In genomic region chrX:111641969-111642368, GRCh38 we compare ENCODE assay signal across 36 cellular contexts.
"Had no signal": no experiment of that assay in that cellular context is flagged by ENCODE, and none has a peak within 500 bp of the region (broad histone marks: within the 10 kb centered on the region; RNA-seq: fewer than 3 reads in every experiment).

No MANE protein-coding gene starts in this region.

- H3K27ac ChIP-seq: ascending aorta, body of pancreas, brain microvascular endothelial cell, breast epithelium, WERI-Rb-1 had no signal

- H3K9me3 ChIP-seq: ascending aorta, body of pancreas, breast epithelium had no signal

- H3K27me3 Mint-ChIP-seq: activated CD4-positive, alpha-beta memory T cell treated with anti-CD3 and anti-CD28 coated beads, Interleukin-2, amount 10 ng/mL, durations not matched to agents 7 days and 5 days; activated CD4-positive, alpha-beta T cell treated with anti-CD3 and anti-CD28 coated beads for 36 hours; activated CD4-positive, alpha-beta T cell treated with anti-CD3 and anti-CD28 coated beads, Interleukin-2, amount 10 ng/mL, durations not matched to agents 7 days and 5 days; activated CD8-positive, alpha-beta memory T cell treated with anti-CD3 and anti-CD28 coated beads, Interleukin-2, amount 10 ng/mL, durations not matched to agents 7 days and 5 days; activated naive CD4-positive, alpha-beta T cell treated with anti-CD3 and anti-CD28 coated beads, Interleukin-2, amount 10 ng/mL, durations not matched to agents 7 days and 5 days; activated naive CD4-positive, alpha-beta T cell treated with anti-CD3 and anti-CD28 coated beads, Interleukin-2, amount 50 U/mL, for 24 hours; activated naive CD8-positive, alpha-beta T cell treated with anti-CD3 and anti-CD28 coated beads, Interleukin-2, amount 10 ng/mL, durations not matched to agents 7 days and 5 days; activated naive CD8-positive, alpha-beta T cell treated with anti-CD3 and anti-CD28 coated beads, Interleukin-2, amount 50 U/mL, for 24 hours had no signal

- H3K4me1 ChIP-seq: ascending aorta, body of pancreas, breast epithelium had no signal

- H3K9me3 Mint-ChIP-seq: activated CD4-positive, alpha-beta memory T cell treated with anti-CD3 and anti-CD28 coated beads, Interleukin-2, amount 10 ng/mL, durations not matched to agents 7 days and 5 days; activated CD4-positive, alpha-beta T cell treated with anti-CD3 and anti-CD28 coated beads, Interleukin-2, amount 10 ng/mL, durations not matched to agents 7 days and 5 days; activated naive CD4-positive, alpha-beta T cell treated with anti-CD3 and anti-CD28 coated beads, Interleukin-2, amount 10 ng/mL, durations not matched to agents 7 days and 5 days; activated naive CD4-positive, alpha-beta T cell treated with anti-CD3 and anti-CD28 coated beads, Interleukin-2, amount 50 U/mL, for 24 hours; activated naive CD8-positive, alpha-beta T cell treated with anti-CD3 and anti-CD28 coated beads, Interleukin-2, amount 10 ng/mL, durations not matched to agents 7 days and 5 days; activated naive CD8-positive, alpha-beta T cell treated with anti-CD3 and anti-CD28 coated beads, Interleukin-2, amount 50 U/mL, for 24 hours; activated T-cell treated with anti-CD3 and anti-CD28 coated beads, Interleukin-2, amount 50 U/mL, for 24 hours; activated T-helper 2 cell treated with anti-CD3 and anti-CD28 coated beads, Interferon-gamma antibody, Interleukin-2, Interleukin-4, amounts not matched to agents 10 μg/mL and 5 μg/mL and 100 μg/mL, durations not matched to agents 14 hours and 24 hours and 36 hours; T-helper 1 cell treated with Interleukin-12 subunit alpha and Interleukin-12 subunit beta and Interleukin-4 antibody, amounts not matched to agents 30 μg/mL and 1 μg/mL, for 36 hours; T-helper 2 cell treated with Interferon-gamma antibody and Interleukin-4, amounts not matched to agents 5 μg/mL and 100 μg/mL, for 36 hours had no signal

- H3K4me3 ChIP-seq: ascending aorta, body of pancreas, breast epithelium had no signal

- H3K36me3 Mint-ChIP-seq: activated CD8-positive, alpha-beta memory T cell treated with anti-CD3 and anti-CD28 coated beads, Interleukin-2, amount 10 ng/mL, durations not matched to agents 7 days and 5 days; activated naive CD4-positive, alpha-beta T cell treated with anti-CD3 and anti-CD28 coated beads, Interleukin-2, amount 10 ng/mL, durations not matched to agents 7 days and 5 days; activated naive CD4-positive, alpha-beta T cell treated with anti-CD3 and anti-CD28 coated beads, Interleukin-2, amount 50 U/mL, for 24 hours; activated naive CD8-positive, alpha-beta T cell; activated naive CD8-positive, alpha-beta T cell treated with anti-CD3 and anti-CD28 coated beads, Interleukin-2, amount 10 ng/mL, durations not matched to agents 7 days and 5 days; WTC11 had no signal

- H3K27me3 ChIP-seq: ascending aorta, body of pancreas, brain microvascular endothelial cell had no signal

- H3K4me1 Mint-ChIP-seq: activated naive CD4-positive, alpha-beta T cell treated with anti-CD3 and anti-CD28 coated beads, Interleukin-2, amount 10 ng/mL, durations not matched to agents 7 days and 5 days; activated naive CD4-positive, alpha-beta T cell treated with anti-CD3 and anti-CD28 coated beads, Interleukin-2, amount 50 U/mL, for 24 hours; activated naive CD8-positive, alpha-beta T cell treated with anti-CD3 and anti-CD28 coated beads, Interleukin-2, amount 10 ng/mL, durations not matched to agents 7 days and 5 days; activated naive CD8-positive, alpha-beta T cell treated with anti-CD3 and anti-CD28 coated beads, Interleukin-2, amount 50 U/mL, for 24 hours had no signal

- H3K27ac Mint-ChIP-seq: activated CD4-positive, alpha-beta memory T cell treated with anti-CD3 and anti-CD28 coated beads, Interleukin-2, amount 10 ng/mL, durations not matched to agents 7 days and 5 days; activated CD4-positive, alpha-beta T cell treated with anti-CD3 and anti-CD28 coated beads for 36 hours; activated CD4-positive, alpha-beta T cell treated with anti-CD3 and anti-CD28 coated beads, Interleukin-2, amount 10 ng/mL, durations not matched to agents 7 days and 5 days; activated CD8-positive, alpha-beta memory T cell treated with anti-CD3 and anti-CD28 coated beads, Interleukin-2, amount 10 ng/mL, durations not matched to agents 7 days and 5 days; activated CD8-positive, alpha-beta T cell treated with anti-CD3 and anti-CD28 coated beads, Interleukin-2, amount 10 ng/mL, durations not matched to agents 7 days and 5 days; activated naive CD4-positive, alpha-beta T cell treated with anti-CD3 and anti-CD28 coated beads, Interleukin-2, amount 10 ng/mL, durations not matched to agents 7 days and 5 days; activated naive CD8-positive, alpha-beta T cell; activated naive CD8-positive, alpha-beta T cell treated with anti-CD3 and anti-CD28 coated beads, Interleukin-2, amount 10 ng/mL, durations not matched to agents 7 days and 5 days; activated naive CD8-positive, alpha-beta T cell treated with anti-CD3 and anti-CD28 coated beads, Interleukin-2, amount 50 U/mL, for 24 hours; activated T-cell treated with anti-CD3 and anti-CD28 coated beads, Interleukin-2, amount 50 U/mL, for 24 hours; activated T-helper 2 cell treated with anti-CD3 and anti-CD28 coated beads, Interferon-gamma antibody, Interleukin-2, Interleukin-4, amounts not matched to agents 10 μg/mL and 5 μg/mL and 100 μg/mL, durations not matched to agents 14 hours and 24 hours and 36 hours; T-helper 1 cell treated with Interleukin-12 subunit alpha and Interleukin-12 subunit beta and Interleukin-4 antibody, amounts not matched to agents 30 μg/mL and 1 μg/mL, for 36 hours; T-helper 2 cell treated with Interferon-gamma antibody and Interleukin-4, amounts not matched to agents 5 μg/mL and 100 μg/mL, for 36 hours; WTC11 had no signal

- ATAC-seq: activated CD4-positive, alpha-beta T cell treated with anti-CD3 and anti-CD28 coated beads for 36 hours; activated CD4-positive, CD25-positive, alpha-beta regulatory T cell treated with anti-CD3 and anti-CD28 coated beads, Interleukin-2, amount 50 U/mL, for 24 hours; activated CD8-positive, alpha-beta memory T cell treated with anti-CD3 and anti-CD28 coated beads, Interleukin-2, amount 10 ng/mL, durations not matched to agents 7 days and 5 days; activated CD8-positive, alpha-beta T cell treated with anti-CD3 and anti-CD28 coated beads, Interleukin-2, amount 10 ng/mL, durations not matched to agents 7 days and 5 days; activated naive CD8-positive, alpha-beta T cell treated with anti-CD3 and anti-CD28 coated beads, Interleukin-2, amount 50 U/mL, for 24 hours; body of pancreas; WTC11 had no signal

- DNase-seq: activated CD4-positive, alpha-beta memory T cell treated with anti-CD3 and anti-CD28 coated beads, Interleukin-2, amount 10 ng/mL, durations not matched to agents 7 days and 5 days; activated CD4-positive, alpha-beta T cell treated with anti-CD3 and anti-CD28 coated beads for 1 hour; activated CD4-positive, alpha-beta T cell treated with anti-CD3 and anti-CD28 coated beads for 36 hours; activated CD4-positive, alpha-beta T cell treated with anti-CD3 and anti-CD28 coated beads for 48 hours; activated CD4-positive, alpha-beta T cell treated with anti-CD3 and anti-CD28 coated beads, Interleukin-2, amount 10 ng/mL, durations not matched to agents 7 days and 5 days; activated CD4-positive, alpha-beta T cell treated with anti-CD3 and anti-CD28 coated beads, Interleukin-2, amount 50 U/mL, for 48 hours; activated CD4-positive, CD25-positive, alpha-beta regulatory T cell; activated CD8-positive, alpha-beta memory T cell treated with anti-CD3 and anti-CD28 coated beads for 24 hours; activated CD8-positive, alpha-beta memory T cell treated with anti-CD3 and anti-CD28 coated beads, Interleukin-2, amount 10 ng/mL, durations not matched to agents 7 days and 5 days; activated CD8-positive, alpha-beta memory T cell treated with anti-CD3 and anti-CD28 coated beads, Interleukin-2, amount 50 U/mL, for 48 hours; activated CD8-positive, alpha-beta T cell treated with anti-CD3 and anti-CD28 coated beads, Interleukin-2, amount 10 ng/mL, durations not matched to agents 7 days and 5 days; activated effector memory CD4-positive, alpha-beta T cell treated with Interleukin-2 at 50 U/mL for 16 hours; activated gamma-delta T cell; activated naive CD4-positive, alpha-beta T cell treated with anti-CD3 and anti-CD28 coated beads, Interleukin-2, amount 10 ng/mL, durations not matched to agents 7 days and 5 days; activated naive CD4-positive, alpha-beta T cell treated with Interleukin-2 at 50 U/mL for 16 hours; activated naive CD8-positive, alpha-beta T cell treated with anti-CD3 and anti-CD28 coated beads, Interleukin-2, amount 10 ng/mL, durations not matched to agents 7 days and 5 days; activated naive CD8-positive, alpha-beta T cell treated with anti-CD3 and anti-CD28 coated beads, Interleukin-2, amount 50 U/mL, for 24 hours; activated T-cell treated with anti-CD3 and anti-CD28 coated beads, Interleukin-2, amount 50 U/mL, for 24 hours; activated T-cell treated with anti-CD3 and anti-CD28 coated beads, Interleukin-2, amount 50 U/mL, for 48 hours; amygdala; anterior cingulate cortex; body of pancreas; brain microvascular endothelial cell; central memory CD4-positive, alpha-beta T cell; T-helper 2 cell; T-helper 9 cell; WERI-Rb-1 had no signal

- H3K4me3 Mint-ChIP-seq: activated CD4-positive, alpha-beta memory T cell treated with anti-CD3 and anti-CD28 coated beads, Interleukin-2, amount 10 ng/mL, durations not matched to agents 7 days and 5 days; activated CD4-positive, alpha-beta T cell treated with anti-CD3 and anti-CD28 coated beads for 36 hours; activated CD4-positive, alpha-beta T cell treated with anti-CD3 and anti-CD28 coated beads, Interleukin-2, amount 10 ng/mL, durations not matched to agents 7 days and 5 days; activated CD8-positive, alpha-beta memory T cell treated with anti-CD3 and anti-CD28 coated beads, Interleukin-2, amount 10 ng/mL, durations not matched to agents 7 days and 5 days; activated CD8-positive, alpha-beta T cell treated with anti-CD3 and anti-CD28 coated beads, Interleukin-2, amount 10 ng/mL, durations not matched to agents 7 days and 5 days; activated naive CD4-positive, alpha-beta T cell treated with anti-CD3 and anti-CD28 coated beads, Interleukin-2, amount 10 ng/mL, durations not matched to agents 7 days and 5 days; activated naive CD4-positive, alpha-beta T cell treated with anti-CD3 and anti-CD28 coated beads, Interleukin-2, amount 50 U/mL, for 24 hours; activated naive CD8-positive, alpha-beta T cell; activated naive CD8-positive, alpha-beta T cell treated with anti-CD3 and anti-CD28 coated beads, Interleukin-2, amount 10 ng/mL, durations not matched to agents 7 days and 5 days; activated naive CD8-positive, alpha-beta T cell treated with anti-CD3 and anti-CD28 coated beads, Interleukin-2, amount 50 U/mL, for 24 hours; activated T-cell treated with anti-CD3 and anti-CD28 coated beads, Interleukin-2, amount 50 U/mL, for 24 hours; T-helper 1 cell treated with Interleukin-12 subunit alpha and Interleukin-12 subunit beta and Interleukin-4 antibody, amounts not matched to agents 30 μg/mL and 1 μg/mL, for 36 hours; T-helper 2 cell treated with Interferon-gamma antibody and Interleukin-4, amounts not matched to agents 5 μg/mL and 100 μg/mL, for 36 hours; WTC11 had no signal

- H3K36me3 ChIP-seq: ascending aorta, brain microvascular endothelial cell, breast epithelium, WERI-Rb-1 had no signal
